In genomic region chr1:91673603-91674002, GRCh38 we compare ENCODE assay signal across 26 cellular contexts.
DNase-seq lines count a peak whose midpoint lies in the region; FAIRE-seq and TF ChIP-seq lines count a peak whose summit lies in the region.
"Had no signal": no experiment of that assay in that cellular context is flagged by ENCODE, and none has a peak within 500 bp of the region (broad histone marks: within the 10 kb centered on the region; RNA-seq: fewer than 3 reads in every experiment).

No MANE protein-coding gene starts in this region.

- H3K36me3 Mint-ChIP-seq in activated CD4-positive, alpha-beta T cell treated with anti-CD3 and anti-CD28 coated beads, Interleukin-2, amount 10 ng/mL, durations not matched to agents 24 days and 14 days (ENCODE audit: low read depth), result peaks cover 8% of the 10 kb centered on the region
- H3K36me3 Mint-ChIP-seq in activated T-helper 1 cell treated with anti-CD3 and anti-CD28 coated beads, Interleukin-12 subunit alpha, Interleukin-12 subunit beta, Interleukin-2, Interleukin-4 antibody, amounts not matched to agents 30 ng/mL and 10 ng/mL and 1 ng/mL, durations not matched to agents 14 hours and 24 hours and 36 hours (ENCODE audit: low read depth), result peaks cover 16% of the 10 kb centered on the region
- peaks cover 3% of the 10 kb centered on the region for H3K36me3 Mint-ChIP-seq in nephron (ENCODE audit: low read depth)
- H3K36me3 Mint-ChIP-seq: naive B cell, T-cell had no signal

- no peak for FAIRE-seq in urothelium cell line (lab: Jason Lieb, UNC)
- no peak for FAIRE-seq in RCC 7860 (lab: Jason Lieb, UNC)
- FAIRE-seq: A204.1, astrocyte, keratinocyte, TTC549 had no signal

- no peaks in the 10 kb centered on the region for H3K4me1 ChIP-seq in esophagus squamous epithelium
- H3K4me1 ChIP-seq: BE2C had no signal

- no peaks in the 10 kb centered on the region for H3K27me3 Mint-ChIP-seq in activated CD4-positive, alpha-beta T cell treated with anti-CD3 and anti-CD28 coated beads, Interleukin-2, amount 10 ng/mL, durations not matched to agents 24 days and 14 days
- H3K27me3 Mint-ChIP-seq in activated T-helper 1 cell treated with anti-CD3 and anti-CD28 coated beads, Interleukin-12 subunit alpha, Interleukin-12 subunit beta, Interleukin-2, Interleukin-4 antibody, amounts not matched to agents 30 ng/mL and 10 ng/mL and 1 ng/mL, durations not matched to agents 14 hours and 24 hours and 36 hours (ENCODE audit: insufficient read depth), result no peaks in the 10 kb centered on the region
- H3K27me3 Mint-ChIP-seq in nephron (ENCODE audit: low read depth), result peaks cover 3% of the 10 kb centered on the region
- H3K27me3 Mint-ChIP-seq: naive B cell; stimulated activated naive CD8-positive, alpha-beta T cell treated with anti-CD3 and anti-CD28 coated beads, Interleukin-15, amount 100 ng/mL, for 72 hours; T-cell had no signal

- peak overlapping the region; percentile 88 for H3K27ac Mint-ChIP-seq in activated CD4-positive, alpha-beta T cell treated with anti-CD3 and anti-CD28 coated beads, Interleukin-2, amount 10 ng/mL, durations not matched to agents 24 days and 14 days
- peak overlapping the region; percentile 50 for H3K27ac Mint-ChIP-seq in activated T-helper 1 cell treated with anti-CD3 and anti-CD28 coated beads, Interleukin-12 subunit alpha, Interleukin-12 subunit beta, Interleukin-2, Interleukin-4 antibody, amounts not matched to agents 30 ng/mL and 10 ng/mL and 1 ng/mL, durations not matched to agents 14 hours and 24 hours and 36 hours
- H3K27ac Mint-ChIP-seq in nephron, result peak overlapping the region; percentile 82 to 90 (median 90)
- H3K27ac Mint-ChIP-seq: H9; stimulated activated naive CD8-positive, alpha-beta T cell treated with anti-CD3 and anti-CD28 coated beads, Interleukin-15, amount 100 ng/mL, for 72 hours; T-cell had no signal

- WGBS in esophagus squamous epithelium, 2 donors, result 68 to 70% methylated on average over 3 of the region's 3 CpGs

- H3K9me3 ChIP-seq in esophagus squamous epithelium, result no peaks in the 10 kb centered on the region
- H3K9me3 ChIP-seq: BE2C had no signal

- no peak for DNase-seq in activated CD4-positive, alpha-beta T cell treated with anti-CD3 and anti-CD28 coated beads, Interleukin-2, amount 10 ng/mL, durations not matched to agents 24 days and 14 days
- no peak for DNase-seq in activated CD4-positive, alpha-beta T cell treated with anti-CD3 and anti-CD28 coated beads for 48 hours
- DNase-seq in activated T-helper 1 cell treated with anti-CD3 and anti-CD28 coated beads, Interleukin-12 subunit alpha, Interleukin-12 subunit beta, Interleukin-2, Interleukin-4 antibody, amounts not matched to agents 30 ng/mL and 10 ng/mL and 1 ng/mL, durations not matched to agents 14 hours and 24 hours and 36 hours (ENCODE audit: low spot score), result no peak
- DNase-seq in fibroblast of pulmonary artery (ENCODE audit: low read depth) (peak; percentile 36), esophagus squamous epithelium (lab: John Stamatoyannopoulos, UW) (no peak), urothelium cell line (ENCODE audit: low spot score) (no peak), RCC 7860 (ENCODE audit: low spot score) (no peak)
- DNase-seq: activated CD4-positive, alpha-beta T cell treated with anti-CD3 and anti-CD28 coated beads for 1 hour; activated gamma-delta T cell treated with Interleukin-2 at 50 U/mL for 16 hours; BE2C; COR-L47; DND-41; H9; mesendoderm; naive B cell; NCI-H1694 treated with DMSO at 0.1 percent for 48 hours; NCI-H748 treated with DMSO at 0.1 percent for 48 hours; PC-3; stimulated activated naive CD8-positive, alpha-beta T cell treated with anti-CD3 and anti-CD28 coated beads, Interleukin-15, amount 100 ng/mL, for 72 hours; T-cell had no signal

- H3K4me3 Mint-ChIP-seq in activated CD4-positive, alpha-beta T cell treated with anti-CD3 and anti-CD28 coated beads, Interleukin-2, amount 10 ng/mL, durations not matched to agents 24 days and 14 days, result no peak overlapping the region
- no peak overlapping the region for H3K4me3 Mint-ChIP-seq in activated T-helper 1 cell treated with anti-CD3 and anti-CD28 coated beads, Interleukin-12 subunit alpha, Interleukin-12 subunit beta, Interleukin-2, Interleukin-4 antibody, amounts not matched to agents 30 ng/mL and 10 ng/mL and 1 ng/mL, durations not matched to agents 14 hours and 24 hours and 36 hours
- H3K4me3 Mint-ChIP-seq in nephron, result no peak overlapping the region
- H3K4me3 Mint-ChIP-seq: H9; naive B cell; stimulated activated naive CD8-positive, alpha-beta T cell treated with anti-CD3 and anti-CD28 coated beads, Interleukin-15, amount 100 ng/mL, for 72 hours; T-cell had no signal

- peaks cover 33% of the 10 kb centered on the region for H3K4me1 Mint-ChIP-seq in activated CD4-positive, alpha-beta T cell treated with anti-CD3 and anti-CD28 coated beads, Interleukin-2, amount 10 ng/mL, durations not matched to agents 24 days and 14 days
- peaks cover 39% of the 10 kb centered on the region for H3K4me1 Mint-ChIP-seq in activated T-helper 1 cell treated with anti-CD3 and anti-CD28 coated beads, Interleukin-12 subunit alpha, Interleukin-12 subunit beta, Interleukin-2, Interleukin-4 antibody, amounts not matched to agents 30 ng/mL and 10 ng/mL and 1 ng/mL, durations not matched to agents 14 hours and 24 hours and 36 hours (ENCODE audit: low read depth)
- peaks cover 8% of the 10 kb centered on the region for H3K4me1 Mint-ChIP-seq in nephron
- H3K4me1 Mint-ChIP-seq: naive B cell had no signal

- no peaks in the 10 kb centered on the region for H3K27me3 ChIP-seq in esophagus squamous epithelium
- H3K27me3 ChIP-seq: BE2C had no signal

- peaks cover 21% of the 10 kb centered on the region for H3K9me3 Mint-ChIP-seq in activated CD4-positive, alpha-beta T cell treated with anti-CD3 and anti-CD28 coated beads, Interleukin-2, amount 10 ng/mL, durations not matched to agents 24 days and 14 days
- peaks cover 14% of the 10 kb centered on the region for H3K9me3 Mint-ChIP-seq in activated T-helper 1 cell treated with anti-CD3 and anti-CD28 coated beads, Interleukin-12 subunit alpha, Interleukin-12 subunit beta, Interleukin-2, Interleukin-4 antibody, amounts not matched to agents 30 ng/mL and 10 ng/mL and 1 ng/mL, durations not matched to agents 14 hours and 24 hours and 36 hours
- H3K9me3 Mint-ChIP-seq in nephron, result no peaks in the 10 kb centered on the region
- H3K9me3 Mint-ChIP-seq: naive B cell, T-cell had no signal

- H3K36me3 ChIP-seq in esophagus squamous epithelium, result no peaks in the 10 kb centered on the region
- H3K36me3 ChIP-seq: BE2C had no signal

- H3K4me3 ChIP-seq in fibroblast of pulmonary artery (replicated peaks; ENCODE audit: low read depth, low read length) (no peak overlapping the region), esophagus squamous epithelium (no peak overlapping the region)
- H3K4me3 ChIP-seq: skin epidermis had no signal

- peak overlapping the region in 1 of 4 donors; percentile 18 for H3K27ac ChIP-seq in esophagus squamous epithelium

- TF ChIP-seq CTCF in fibroblast of pulmonary artery (IDR thresholded peaks at IDR 0.05; ENCODE audit: low read length, missing control alignments) (no peak), nephron (IDR thresholded peaks at IDR 0.05; ENCODE audit: unreplicated experiment in 3 of 3) (no peak), esophagus squamous epithelium (IDR thresholded peaks at IDR 0.05) (no peak)

- intact Hi-C loops in activated CD4-positive, alpha-beta T cell treated with anti-CD3 and anti-CD28 coated beads, Interleukin-2, amount 10 ng/mL, durations not matched to agents 24 days and 14 days (cut with micrococcal nuclease), result loop anchor here (1.0 to 5.0 kb wide), 5 partner anchors 40 to 203 kb away; no protein-coding TSS in a partner anchor
- intact Hi-C loops in activated T-helper 1 cell treated with anti-CD3 and anti-CD28 coated beads, Interleukin-12 subunit alpha, Interleukin-12 subunit beta, Interleukin-2, Interleukin-4 antibody, amounts not matched to agents 30 ng/mL and 10 ng/mL and 1 ng/mL, durations not matched to agents 14 hours and 24 hours and 36 hours (cut with micrococcal nuclease), result loop anchor here (1.0 to 2.0 kb wide), 5 partner anchors 11 to 203 kb away; no protein-coding TSS in a partner anchor
- intact Hi-C loops in esophagus squamous epithelium (cut with DNase I), result no loop called here

- TF ChIP-seq POLR2A in esophagus squamous epithelium (IDR thresholded peaks at IDR 0.05), result no peak
